25 cellular contexts compared by ENCODE assay signal in the genomic region with DNA sequence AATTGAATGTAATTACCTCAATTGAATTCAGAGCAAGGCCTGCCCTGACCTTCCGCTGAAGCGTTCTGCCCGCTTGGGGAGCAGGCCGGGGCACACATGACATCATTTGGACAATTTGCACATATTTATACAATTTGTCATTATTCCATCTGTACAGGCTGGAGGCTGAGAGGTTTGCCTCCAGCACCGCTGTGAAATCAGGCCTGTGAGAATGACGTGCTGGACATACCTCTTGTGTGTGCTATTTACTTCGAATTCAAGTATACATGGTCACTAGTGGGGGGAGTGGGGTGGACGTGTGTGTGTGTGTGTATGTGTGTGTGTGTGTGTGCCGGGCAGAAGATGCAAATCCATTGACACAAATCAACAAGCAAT.
DNase-seq lines count a peak whose midpoint lies in the region; ATAC-seq lines count a peak whose summit lies in the region.
"Had no signal": no experiment of that assay in that cellular context is flagged by ENCODE, and none has a peak within 500 bp of the region (broad histone marks: within the 10 kb centered on the region; RNA-seq: fewer than 3 reads in every experiment).

No MANE protein-coding gene starts in this region.

- ATAC-seq in esophagus mucosa: no peak
- ATAC-seq: foreskin keratinocyte, GM12878, left cardiac atrium had no signal

- DNase-seq in activated CD8-positive, alpha-beta memory T cell treated with anti-CD3 and anti-CD28 coated beads, Interleukin-2, amount 50 U/mL, for 48 hours: peak; percentile 25
- no peak for DNase-seq in activated CD8-positive, alpha-beta memory T cell treated with anti-CD3 and anti-CD28 coated beads, Interleukin-2, amount 50 U/mL, for 4 hours
- DNase-seq in RKO (ENCODE audit: low spot score) (peak; percentile 41), fibroblast of peridontal ligament (ENCODE audit: extremely low read depth) (peak; percentile 45), stromal cell of bone marrow (ENCODE audit: low read depth) (peak; percentile 6), cortex of kidney (lab: John Stamatoyannopoulos, UW) (no peak), HUDEP-2 (lab: John Stamatoyannopoulos, UW; ENCODE audit: unreplicated experiment in 76 of 76) (no peak)
- DNase-seq: 8988T; activated effector memory CD4-positive, alpha-beta T cell treated with Interleukin-2 at 50 U/mL for 16 hours; activated naive CD8-positive, alpha-beta T cell treated with anti-CD3 and anti-CD28 coated beads for 36 hours; aorta; Calu3; DMS79 treated with DMSO at 0.1 percent for 48 hours; effector memory CD8-positive, alpha-beta T cell; foreskin keratinocyte; H7; left cardiac atrium; NCI-H1417 treated with DMSO at 0.1 percent for 48 hours; NCI-H345; NCI-H748 treated with DMSO at 0.1 percent for 48 hours; SHP77 treated with DMSO at 0.1 percent for 48 hours; stimulated activated naive CD4-positive, alpha-beta T cell treated with Interleukin-2 at 50 U/mL for 16 hours; uterus had no signal

Comparison
In these comparisons a context has a peak if more than half of its experiments do, and no peak if none do; other contexts are left out.
1. DNase-seq: peak in activated CD8-positive, alpha-beta memory T cell treated with anti-CD3 and anti-CD28 coated beads, Interleukin-2, amount 50 U/mL, for 48 hours (single experiment), RKO (single experiment), fibroblast of peridontal ligament (single experiment) and stromal cell of bone marrow (single experiment); none in activated CD8-positive, alpha-beta memory T cell treated with anti-CD3 and anti-CD28 coated beads, Interleukin-2, amount 50 U/mL, for 4 hours (single experiment), cortex of kidney (single experiment) and HUDEP-2 (0 of 76).